ENCODE assay signal across 2 cellular contexts in the genomic region with DNA sequence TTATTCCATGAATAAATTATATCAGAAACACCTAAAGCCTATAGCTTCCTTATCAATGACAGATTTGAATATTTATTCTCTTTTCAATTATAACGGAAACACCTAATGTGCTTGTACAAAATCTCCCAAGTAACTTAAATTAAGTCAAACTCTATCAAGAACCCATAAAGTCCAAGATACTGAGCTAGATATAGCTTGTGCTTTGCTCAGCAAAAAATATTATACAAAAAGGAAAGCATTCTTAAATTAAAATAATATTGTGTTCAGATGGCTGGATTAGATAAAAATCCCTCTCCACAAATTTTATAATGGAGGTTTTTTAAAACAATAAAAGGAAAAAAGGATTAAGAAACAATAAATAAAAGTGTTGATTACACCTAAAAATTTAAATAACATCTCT.
TF ChIP-seq lines count a peak whose summit lies in the region.

No MANE protein-coding gene starts in this region.

TF ChIP-seq in HepG2, 621 proteins besides CTCF, POLR2A, EP300 and RAD21:
- TF ChIP-seq MAFF (IDR thresholded peaks at IDR 0.05; ENCODE audit: low read depth, low read length) (0 out of 2 replicates have a peak, but pooled peaks have one; percentile 26), ZKSCAN1 (IDR thresholded peaks at IDR 0.05; ENCODE audit: low read length) (no peak), MAFK (conservative IDR thresholded peaks at IDR 0.05 in 1 of 2, IDR thresholded peaks at IDR 0.05 in 1 of 2; ENCODE audit: low read length in 2 of 2) (peak; percentile 32 to 70; a peak in 2 of 4 replicates), GTF3A (CRISPR knock-in tag; conservative IDR thresholded peaks at IDR 0.05) (no peak), ZSCAN22 (CRISPR knock-in tag; IDR thresholded peaks at IDR 0.05) (no peak)

TF ChIP-seq in K562, 482 proteins besides CTCF, POLR2A, EP300 and RAD21:
- TF ChIP-seq ZNF316 (IDR thresholded peaks at IDR 0.05) (peak; percentile 41), PHF8 (IDR thresholded peaks at IDR 0.05; ENCODE audit: borderline replicate concordance, low read length) (no peak)
TF ChIP-seq in K562: peak in this region for 1.
